21 cellular contexts compared by ENCODE assay signal in the genomic region with DNA sequence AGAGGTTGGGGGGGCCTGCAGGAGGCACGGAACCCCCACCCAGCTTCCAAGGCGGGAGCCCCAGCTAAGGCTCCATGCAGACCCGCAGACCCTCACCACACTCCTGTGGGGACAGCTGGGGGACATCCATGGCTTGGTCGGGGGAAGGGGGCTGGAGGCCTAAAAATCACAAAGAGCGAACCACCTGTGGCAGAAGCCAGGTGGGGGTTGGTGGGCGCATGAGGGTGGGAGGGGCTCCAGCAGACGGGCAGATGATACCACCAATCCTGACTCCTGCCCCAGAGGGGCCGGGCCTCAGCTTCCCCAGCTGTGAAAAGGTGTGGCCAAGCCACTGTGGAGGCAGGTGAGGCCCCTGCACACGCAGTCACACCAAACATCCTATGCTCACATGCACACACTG.
DNase-seq lines count a peak whose midpoint lies in the region; ATAC-seq and TF ChIP-seq lines count a peak whose summit lies in the region.
"Had no signal": no experiment of that assay in that cellular context is flagged by ENCODE, and none has a peak within 500 bp of the region (broad histone marks: within the 10 kb centered on the region; RNA-seq: fewer than 3 reads in every experiment).

No MANE protein-coding gene starts in this region.

- no peak for DNase-seq in Caco-2
- peak; percentile 21 for DNase-seq in glutamatergic neuron
- peak; percentile 7 for DNase-seq in nephron progenitor cell
- DNase-seq in activated naive CD4-positive, alpha-beta T cell treated with anti-CD3 and anti-CD28 coated beads, Interleukin-2, amount 50 U/mL, for 16 hours = no peak
- DNase-seq in NCI-H2081 treated with DMSO at 0.1 percent for 48 hours (lab: John Stamatoyannopoulos, UW) = no peak
- no peak for DNase-seq in KBM-7
- DNase-seq: activated CD8-positive, alpha-beta memory T cell treated with anti-CD3 and anti-CD28 coated beads, Interleukin-2, amount 10 ng/mL, durations not matched to agents 7 days and 5 days; activated naive CD8-positive, alpha-beta T cell treated with anti-CD3 and anti-CD28 coated beads, Interleukin-2, amount 10 ng/mL, durations not matched to agents 7 days and 5 days; effector memory CD8-positive, alpha-beta T cell; GF-D8; GOT3; NCI-H2171 treated with DMSO at 0.1 percent for 48 hours; NCI-H526 treated with DMSO at 0.1 percent for 48 hours; testis had no signal

- H3K4me1 Mint-ChIP-seq in Caco-2 (ENCODE audit: low read depth, unreplicated experiment) = peaks cover 8% of the 10 kb centered on the region
- peaks cover 7% of the 10 kb centered on the region for H3K4me1 Mint-ChIP-seq in glutamatergic neuron (ENCODE audit: low read depth, unreplicated experiment)
- peaks cover 40% of the 10 kb centered on the region for H3K4me1 Mint-ChIP-seq in nephron progenitor cell
- H3K4me1 Mint-ChIP-seq: activated CD8-positive, alpha-beta memory T cell treated with anti-CD3 and anti-CD28 coated beads, Interleukin-2, amount 10 ng/mL, durations not matched to agents 7 days and 5 days; activated naive CD8-positive, alpha-beta T cell treated with anti-CD3 and anti-CD28 coated beads, Interleukin-2, amount 10 ng/mL, durations not matched to agents 7 days and 5 days; CD14-positive monocyte had no signal

- H3K9me3 ChIP-seq in Caco-2 (no peaks in the 10 kb centered on the region), HUES6 (ENCODE audit: control insufficient read depth, insufficient read depth, low read depth, low read length) (no peaks in the 10 kb centered on the region)
- H3K9me3 ChIP-seq: testis had no signal

- POLR2A ChIA-PET in Caco-2 (lab: Charles Lee) = interaction anchor here (0.6 kb wide), 1 partner anchor 20 kb away, joined by 5 read pairs; no protein-coding TSS in a partner anchor

- TF ChIP-seq CTCF in Caco-2 (IDR thresholded peaks at IDR 0.05; ENCODE audit: insufficient read depth in 1 of 2, low read depth in 1 of 2, low read length in 1 of 2, severe bottlenecking in 1 of 2, unreplicated experiment in 1 of 2) = no peak
- TF ChIP-seq CTCF in glutamatergic neuron (IDR thresholded peaks at IDR 0.05; ENCODE audit: partially characterized antibody, unreplicated experiment) = no peak
- TF ChIP-seq CTCF in nephron progenitor cell (IDR thresholded peaks at IDR 0.05) = no peak

- H3K36me3 Mint-ChIP-seq in Caco-2 (ENCODE audit: insufficient read depth, unreplicated experiment) (no peaks in the 10 kb centered on the region), glutamatergic neuron (ENCODE audit: unreplicated experiment) (no peaks in the 10 kb centered on the region), nephron progenitor cell (ENCODE audit: low read depth) (no peaks in the 10 kb centered on the region)
- H3K36me3 Mint-ChIP-seq: activated CD8-positive, alpha-beta memory T cell treated with anti-CD3 and anti-CD28 coated beads, Interleukin-2, amount 10 ng/mL, durations not matched to agents 7 days and 5 days; activated naive CD8-positive, alpha-beta T cell treated with anti-CD3 and anti-CD28 coated beads, Interleukin-2, amount 10 ng/mL, durations not matched to agents 7 days and 5 days; stimulated activated effector memory CD8-positive, alpha-beta T cell treated with anti-CD3 and anti-CD28 coated beads, Interleukin-12 subunit alpha, Interleukin-12 subunit beta, amount 100 ng/mL, for 72 hours had no signal

- H3K4me3 ChIP-seq in Caco-2 (ENCODE audit: low read depth, low read length) (no peak overlapping the region), HUES6 (ENCODE audit: low read depth, low read length) (peak overlapping the region; percentile 37)
- H3K4me3 ChIP-seq: lung, testis had no signal

- no peak overlapping the region for H3K27ac ChIP-seq in HUES6 (ENCODE audit: low read depth, low read length)
- H3K27ac ChIP-seq: testis had no signal

- no peak overlapping the region for H3K9ac ChIP-seq in HUES6 (ENCODE audit: low read length)

- H3K4me1 ChIP-seq in Caco-2 (0 out of 2 replicates have a peak, but pooled peaks cover 3% of the 10 kb centered on the region), HUES6 (ENCODE audit: control insufficient read depth, insufficient read depth, low read length) (peaks cover 44% of the 10 kb centered on the region)

- in situ Hi-C loops in KBM-7 (cut with MboI; ENCODE audit: low pct_unique_long_range_greater_than_20kb, low sequenced_read_pairs) = no loop called here

- H3K9me3 Mint-ChIP-seq in Caco-2 (ENCODE audit: unreplicated experiment) (no peaks in the 10 kb centered on the region), glutamatergic neuron (ENCODE audit: unreplicated experiment) (no peaks in the 10 kb centered on the region), nephron progenitor cell (no peaks in the 10 kb centered on the region)
- H3K9me3 Mint-ChIP-seq: activated naive CD8-positive, alpha-beta T cell treated with anti-CD3 and anti-CD28 coated beads, Interleukin-2, amount 10 ng/mL, durations not matched to agents 7 days and 5 days; effector memory CD8-positive, alpha-beta T cell had no signal

- H3K27ac Mint-ChIP-seq in Caco-2 (ENCODE audit: unreplicated experiment) = peak overlapping the region; percentile 7
- H3K27ac Mint-ChIP-seq in glutamatergic neuron (ENCODE audit: unreplicated experiment) = no peak overlapping the region
- no peak overlapping the region for H3K27ac Mint-ChIP-seq in nephron progenitor cell
- H3K27ac Mint-ChIP-seq: activated CD8-positive, alpha-beta memory T cell treated with anti-CD3 and anti-CD28 coated beads, Interleukin-2, amount 10 ng/mL, durations not matched to agents 7 days and 5 days; effector memory CD8-positive, alpha-beta T cell; stimulated activated effector memory CD8-positive, alpha-beta T cell treated with anti-CD3 and anti-CD28 coated beads, Interleukin-12 subunit alpha, Interleukin-12 subunit beta, amount 100 ng/mL, for 72 hours had no signal

- no peaks in the 10 kb centered on the region for H3K27me3 ChIP-seq in Caco-2 (replicated peaks; ENCODE audit: control insufficient read depth, insufficient read depth, low read length)
- H3K27me3 ChIP-seq in HUES6 (ENCODE audit: control insufficient read depth, insufficient read depth, low read length) = peaks cover 23% of the 10 kb centered on the region
- H3K27me3 ChIP-seq: testis had no signal

- H3K27me3 Mint-ChIP-seq in Caco-2 (ENCODE audit: insufficient read depth, unreplicated experiment) (no peaks in the 10 kb centered on the region), glutamatergic neuron (ENCODE audit: unreplicated experiment) (peaks cover 8% of the 10 kb centered on the region), nephron progenitor cell (ENCODE audit: low read depth, poor library complexity) (peaks cover 34% of the 10 kb centered on the region)
- H3K27me3 Mint-ChIP-seq: activated CD8-positive, alpha-beta memory T cell treated with anti-CD3 and anti-CD28 coated beads, Interleukin-2, amount 10 ng/mL, durations not matched to agents 7 days and 5 days; effector memory CD8-positive, alpha-beta T cell had no signal

- intact Hi-C loops in Caco-2 (cut with micrococcal nuclease; ENCODE audit: unreplicated experiment) = no loop called here

- no TSS peak for BruUV-seq in Caco-2 (replicated peaks; lab: Mats Ljungman, UMichigan)

- H3K36me3 ChIP-seq in Caco-2 (ENCODE audit: control insufficient read depth, insufficient read depth, low read length) (no peaks in the 10 kb centered on the region), HUES6 (ENCODE audit: control insufficient read depth, insufficient read depth, low read length) (no peaks in the 10 kb centered on the region)

- no peak for ATAC-seq in GM19023 (IDR thresholded peaks at IDR 0.05; ENCODE audit: unreplicated experiment)
- ATAC-seq: activated CD8-positive, alpha-beta memory T cell treated with anti-CD3 and anti-CD28 coated beads, Interleukin-2, amount 10 ng/mL, durations not matched to agents 7 days and 5 days; effector memory CD8-positive, alpha-beta T cell; HepG2; sciatic nerve; stimulated activated effector memory CD8-positive, alpha-beta T cell treated with anti-CD3 and anti-CD28 coated beads, Interleukin-12 subunit alpha, Interleukin-12 subunit beta, amount 100 ng/mL, for 72 hours had no signal

- H3K4me3 Mint-ChIP-seq in Caco-2 (ENCODE audit: unreplicated experiment) (peak overlapping the region; percentile 4), glutamatergic neuron (ENCODE audit: unreplicated experiment) (no peak overlapping the region), nephron progenitor cell (no peak overlapping the region)
- H3K4me3 Mint-ChIP-seq: activated CD8-positive, alpha-beta memory T cell treated with anti-CD3 and anti-CD28 coated beads, Interleukin-2, amount 10 ng/mL, durations not matched to agents 7 days and 5 days; activated naive CD8-positive, alpha-beta T cell treated with anti-CD3 and anti-CD28 coated beads, Interleukin-2, amount 10 ng/mL, durations not matched to agents 7 days and 5 days; CD14-positive monocyte; effector memory CD8-positive, alpha-beta T cell; stimulated activated effector memory CD8-positive, alpha-beta T cell treated with anti-CD3 and anti-CD28 coated beads, Interleukin-12 subunit alpha, Interleukin-12 subunit beta, amount 100 ng/mL, for 72 hours had no signal

- CTCF ChIA-PET in Caco-2 (lab: Charles Lee) = no interaction called here

Comparison
In these comparisons a context has a peak if more than half of its experiments do, and no peak if none do; other contexts are left out.
1. DNase-seq: peak in glutamatergic neuron (single experiment) and nephron progenitor cell (single experiment); none in Caco-2 (0 of 2), activated naive CD4-positive, alpha-beta T cell treated with anti-CD3 and anti-CD28 coated beads, Interleukin-2, amount 50 U/mL, for 16 hours (single experiment), NCI-H2081 treated with DMSO at 0.1 percent for 48 hours (single experiment) and KBM-7 (single experiment).